In the genomic region with DNA sequence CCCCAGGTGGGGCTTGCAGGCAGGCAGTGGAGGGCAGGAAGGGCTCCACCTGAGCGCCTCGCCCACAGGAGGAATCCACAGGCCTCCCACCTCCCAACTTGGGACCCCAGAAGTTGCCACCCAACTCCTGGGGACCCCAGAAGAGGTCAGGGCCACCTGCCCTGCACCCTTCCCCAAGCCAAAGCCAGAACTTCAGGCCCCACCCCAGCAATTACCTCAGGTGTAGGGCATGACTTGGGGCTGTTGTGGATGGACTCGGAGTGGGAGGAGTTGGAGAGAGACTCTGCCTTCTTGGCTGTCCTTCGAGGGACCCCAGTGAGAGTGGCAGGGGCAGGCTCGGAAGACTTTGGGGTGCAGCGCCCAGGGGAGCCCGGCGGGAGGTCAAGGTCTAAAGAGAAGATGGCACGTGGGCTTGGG, we compare ENCODE assay signal across 10 cellular contexts. TPM values are rescaled to one million over a fixed set of nuclear protein-coding genes. Genes with fewer than 3 reads are reported as not detected.
DNase-seq lines count a peak whose midpoint lies in the region; ATAC-seq, FAIRE-seq and TF ChIP-seq lines count a peak whose summit lies in the region.
"Had no signal": no experiment of that assay in that cellular context is flagged by ENCODE, and none has a peak within 500 bp of the region (broad histone marks: within the 10 kb centered on the region; RNA-seq: fewer than 3 reads in every experiment).

No MANE protein-coding gene starts in this region.

- TF ChIP-seq POLR2A in right lobe of liver (IDR thresholded peaks at IDR 0.05): no peak
- TF ChIP-seq POLR2A in HepG2 (IDR thresholded peaks at IDR 0.05; ENCODE audit: insufficient read depth in 1 of 2, low read depth in 2 of 2, low read length in 2 of 2): no peak

- H3K4me1 ChIP-seq in right lobe of liver (no peaks in the 10 kb centered on the region), HepG2 (ENCODE audit: insufficient read depth, low read length) (peaks cover 19% of the 10 kb centered on the region; the same call in 1 of the 2 replicates)

- H3K27me3 ChIP-seq in right lobe of liver (no peaks in the 10 kb centered on the region), HepG2 (ENCODE audit: control insufficient read depth in 1 of 2, insufficient read depth in 2 of 2, low read length in 2 of 2) (peaks cover 19 to 70% of the 10 kb centered on the region in 2 experiments), WERI-Rb-1 (ENCODE audit: insufficient read depth, low read depth, severe bottlenecking) (no peaks in the 10 kb centered on the region)
- H3K27me3 ChIP-seq: stomach had no signal

- no peak overlapping the region for H2AFZ ChIP-seq in HepG2 (ENCODE audit: low read length)

- TF ChIP-seq EP300 in HepG2 (IDR thresholded peaks at IDR 0.05; ENCODE audit: low read depth in 2 of 2, low read length in 2 of 2): no peak
- no peak for TF ChIP-seq EP300 in HepG2 (CRISPR knock-in tag; IDR thresholded peaks at IDR 0.05; ENCODE audit: borderline replicate concordance)

- H3K9ac ChIP-seq in HepG2 (ENCODE audit: insufficient read depth, low read depth, low read length): no peak overlapping the region

- 40% methylated on average over 1 of the region's 9 CpGs for WGBS in right lobe of liver (ENCODE audit: insufficient coverage, low coverage, low lambda C conversion rate, missing lambda C conversion rate)
- 54% methylated on average over 7 of the region's 9 CpGs for WGBS in HepG2 (ENCODE audit: low lambda C conversion rate)

- H3K4me3 ChIP-seq in right lobe of liver (no peak overlapping the region), HepG2 (replicated peaks in 1 of 3; ENCODE audit: insufficient read depth in 1 of 3, low read depth in 2 of 3, low read length in 3 of 3) (no peak overlapping the region), WERI-Rb-1 (ENCODE audit: low read depth, low read length) (no peak overlapping the region)
- H3K4me3 ChIP-seq: stomach had no signal

- TF ChIP-seq RAD21 in HepG2 (CRISPR knock-in tag; IDR thresholded peaks at IDR 0.05): no peak

- peak overlapping the region in 2 of 5 donors; percentile 10 to 71 for H3K4me3 Mint-ChIP-seq in immature natural killer cell
- H3K4me3 Mint-ChIP-seq in osteocyte (ENCODE audit: unreplicated experiment): no peak overlapping the region

- peak; percentile 14 to 45 (median 39) for DNase-seq in right lobe of liver
- no peak for DNase-seq in HepG2 (ENCODE audit: low spot score)
- DNase-seq in WERI-Rb-1: peak; percentile 12
- DNase-seq in immature natural killer cell: no peak
- DNase-seq in AML-193 (lab: John Stamatoyannopoulos, UW): no peak
- no peak for DNase-seq in osteocyte (ENCODE audit: extremely low spot score, unreplicated experiment)

- H4K20me1 ChIP-seq in HepG2 (ENCODE audit: insufficient read depth, low read length): no peaks in the 10 kb centered on the region

- POLR2A ChIA-PET in HepG2 (lab: Yijun Ruan, JAX): interaction anchor here (1.0 to 2.6 kb wide), 8 partner anchors 10 to 98 kb away, joined by 3 to 35 read pairs (median 4); partner anchors contain the start of genes RNF43 and SUPT4H1

- H3K36me3 ChIP-seq in right lobe of liver (no peaks in the 10 kb centered on the region), HepG2 (replicated peaks in 1 of 2; ENCODE audit: control insufficient read depth in 1 of 2, insufficient read depth in 2 of 2, low read length in 2 of 2) (no peaks in the 10 kb centered on the region), WERI-Rb-1 (peaks cover 36% of the 10 kb centered on the region)

- H3K9me3 Mint-ChIP-seq in immature natural killer cell (no peaks in the 10 kb centered on the region), osteocyte (ENCODE audit: unreplicated experiment) (no peaks in the 10 kb centered on the region)

- CTCF ChIA-PET in HepG2 (lab: Yijun Ruan, JAX; ENCODE audit: low intra/inter-chr PET ratio, low total read pairs): interaction anchor here (1.5 to 5.0 kb wide), 3 partner anchors 10 to 130 kb away, joined by 9 to 121 read pairs (median 20); partner anchors contain the start of gene RNF43

- H3K9me3 ChIP-seq in right lobe of liver: no peaks in the 10 kb centered on the region
- no peaks in the 10 kb centered on the region for H3K9me3 ChIP-seq in HepG2 (ENCODE audit: low read length)
- H3K9me3 ChIP-seq in WERI-Rb-1 (ENCODE audit: severe bottlenecking): peaks cover 13% of the 10 kb centered on the region
- H3K9me3 ChIP-seq: stomach had no signal

- no peak for TF ChIP-seq CTCF in right lobe of liver (IDR thresholded peaks at IDR 0.05)
- no peak for TF ChIP-seq CTCF in HepG2 (CRISPR knock-in tag; IDR thresholded peaks at IDR 0.05)
- TF ChIP-seq CTCF in WERI-Rb-1 (IDR thresholded peaks at IDR 0.05; ENCODE audit: low read depth, low read length): no peak
- TF ChIP-seq CTCF in osteocyte (IDR thresholded peaks at IDR 0.05): no peak

- no peaks in the 10 kb centered on the region for H3K79me2 ChIP-seq in HepG2 (ENCODE audit: insufficient read depth, low read length)

- H3K4me1 Mint-ChIP-seq in immature natural killer cell: peaks cover 31 to 34% of the 10 kb centered on the region in 2 donors
- no peaks in the 10 kb centered on the region for H3K4me1 Mint-ChIP-seq in osteocyte (ENCODE audit: unreplicated experiment)

- no peak overlapping the region for H3K4me2 ChIP-seq in HepG2 (ENCODE audit: low read depth, low read length)

- H3K36me3 Mint-ChIP-seq in immature natural killer cell (peaks cover 13 to 40% (median 37%) of the 10 kb centered on the region in 3 donors), osteocyte (ENCODE audit: unreplicated experiment) (no peaks in the 10 kb centered on the region)

- no peak for FAIRE-seq in HepG2 (lab: Jason Lieb, UNC)

- H3K27ac Mint-ChIP-seq in immature natural killer cell (peak overlapping the region; percentile 65 to 95 (median 92)), osteocyte (ENCODE audit: unreplicated experiment) (no peak overlapping the region)
- H3K27ac Mint-ChIP-seq: progenitor cell of endocrine pancreas had no signal

- intact Hi-C loops in right lobe of liver (cut with DNase I): loop anchor here (5.0 kb wide), 2 partner anchors 114 to 129 kb away; no protein-coding TSS in a partner anchor
- intact Hi-C loops in HepG2 (cut with micrococcal nuclease; ENCODE audit: unreplicated experiment): no loop called here

- no peak for ATAC-seq in right lobe of liver
- no peak for ATAC-seq in HepG2
- no peak for ATAC-seq in GM19455 (IDR thresholded peaks at IDR 0.05; ENCODE audit: unreplicated experiment)
- no peak for ATAC-seq in GM18519 (IDR thresholded peaks at IDR 0.05; ENCODE audit: low FRiP score, unreplicated experiment)

- no peak overlapping the region for H3K27ac ChIP-seq in right lobe of liver
- H3K27ac ChIP-seq in HepG2 (ENCODE audit: extremely low read length, insufficient read depth, low read length): no peak overlapping the region
- peak overlapping the region; percentile 11 for H3K27ac ChIP-seq in WERI-Rb-1

- BruUV-seq in HepG2 (replicated peaks; lab: Mats Ljungman, UMichigan): no TSS peak

- H3K27me3 Mint-ChIP-seq in immature natural killer cell (ENCODE audit: low read depth in 3 of 3) (peaks cover 0 to 11% (median 8%) of the 10 kb centered on the region in 3 donors), osteocyte (ENCODE audit: unreplicated experiment) (peaks cover 8% of the 10 kb centered on the region)
- H3K27me3 Mint-ChIP-seq: progenitor cell of endocrine pancreas had no signal

- in situ Hi-C loops in HepG2 (cut with HindIII; ENCODE audit: extremely low pct_ligation_motif_present, low pct_unique_long_range_greater_than_20kb): no loop called here

RNA-seq across cellular contexts. Expression of gene TSPOAP1, which starts 10.5 kb away (rescaled TPM):
- total RNA-seq in right lobe of liver (1 to 10 TPM in 5 of 6 experiments, under 1 TPM in 1; 0.87 to 8.3 (median 3.8) TPM), HepG2 (2016; rRNA removed; fragmentation: Illumina TruSeq; extraction: Trizol) (not detected in 2 replicates), osteocyte (0.05 TPM in 1 of 2 replicates, not detected in the other)
- not detected in 2 replicates for total RNA-seq in HepG2 (2016; cell fraction: cytosol; rRNA removed; fragmentation: Illumina TruSeq; extraction: Trizol; ENCODE audit: low read depth)
- not detected in 2 replicates for total RNA-seq in HepG2 (2016; cell fraction: insoluble cytoplasmic fraction; rRNA removed; fragmentation: Illumina TruSeq; extraction: Trizol)
- total RNA-seq in HepG2 (2016; cell fraction: membrane; rRNA removed; fragmentation: Illumina TruSeq; extraction: Trizol): not detected in 2 replicates
- not detected in 2 replicates for total RNA-seq in HepG2 (2016; cell fraction: nucleus; rRNA removed; fragmentation: Illumina TruSeq; extraction: Trizol)
- polyA plus RNA-seq in HepG2 (2011; rRNA removed) (0.25 TPM in 1 of 2 replicates, not detected in the other), immature natural killer cell (10 to 100 TPM in 1 of 3 donors, 1 to 10 TPM in 2; 7.1 to 32.1 (median 8.4) TPM)
- polyA plus RNA-seq in HepG2 (2011; cell fraction: cytosol; rRNA removed): 0.03 TPM in 1 of 2 replicates, not detected in the other
- polyA plus RNA-seq in HepG2 (2011; cell fraction: nucleus; rRNA removed): 0.09 and 0.50 TPM in 2 replicates
- polyA plus RNA-seq in HepG2 (2012): 0.03 TPM in 1 of 2 replicates, not detected in the other
- polyA plus RNA-seq in HepG2 (2016; cell fraction: cytosol; fragmentation: Illumina TruSeq; extraction: Trizol; ENCODE audit: low read depth): not detected in 2 replicates
- not detected in 2 replicates for polyA plus RNA-seq in HepG2 (2016; cell fraction: insoluble cytoplasmic fraction; fragmentation: Illumina TruSeq; extraction: Trizol; ENCODE audit: low read depth)
- not detected in 2 replicates for polyA plus RNA-seq in HepG2 (2016; cell fraction: membrane; fragmentation: Illumina TruSeq; extraction: Trizol; ENCODE audit: low read depth)
- not detected in 2 replicates for polyA plus RNA-seq in HepG2 (2016; cell fraction: nucleus; fragmentation: Illumina TruSeq; extraction: Trizol; ENCODE audit: insufficient read depth, low read depth)
- 0.26 TPM in 1 of 2 replicates, not detected in the other for polyA minus RNA-seq in HepG2 (2011; rRNA and poly(A)+ RNA removed; ENCODE audit: low replicate concordance)
- polyA minus RNA-seq in HepG2 (2011; cell fraction: cytosol; rRNA and poly(A)+ RNA removed): not detected in 2 replicates
- under 0.01 TPM in 1 of 2 replicates, not detected in the other for polyA minus RNA-seq in HepG2 (2011; cell fraction: nucleus; rRNA and poly(A)+ RNA removed)

RNA-seq across cellular contexts. Expression of gene SUPT4H1, which starts 33.9 kb away (rescaled TPM):
- 10 to 100 TPM; 24.8 to 50.9 (median 37.0) TPM for total RNA-seq in right lobe of liver
- 155 and 252 TPM in 2 replicates for total RNA-seq in HepG2 (2016; rRNA removed; fragmentation: Illumina TruSeq; extraction: Trizol)
- total RNA-seq in HepG2 (2016; cell fraction: cytosol; rRNA removed; fragmentation: Illumina TruSeq; extraction: Trizol; ENCODE audit: low read depth): 72.2 and 76.4 TPM in 2 replicates
- 169 and 290 TPM in 2 replicates for total RNA-seq in HepG2 (2016; cell fraction: insoluble cytoplasmic fraction; rRNA removed; fragmentation: Illumina TruSeq; extraction: Trizol)
- 130 and 134 TPM in 2 replicates for total RNA-seq in HepG2 (2016; cell fraction: membrane; rRNA removed; fragmentation: Illumina TruSeq; extraction: Trizol)
- total RNA-seq in HepG2 (2016; cell fraction: nucleus; rRNA removed; fragmentation: Illumina TruSeq; extraction: Trizol): 74.4 and 75.7 TPM in 2 replicates
- polyA plus RNA-seq in HepG2 (2011; rRNA removed): 231 and 244 TPM in 2 replicates
- 148 and 229 TPM in 2 replicates for polyA plus RNA-seq in HepG2 (2011; cell fraction: cytosol; rRNA removed)
- polyA plus RNA-seq in HepG2 (2011; cell fraction: nucleus; rRNA removed): 65.5 and 71.0 TPM in 2 replicates
- polyA plus RNA-seq in HepG2 (2012): 227 and 249 TPM in 2 replicates
- polyA plus RNA-seq in HepG2 (2016; cell fraction: cytosol; fragmentation: Illumina TruSeq; extraction: Trizol; ENCODE audit: low read depth): 105 and 107 TPM in 2 replicates
- polyA plus RNA-seq in HepG2 (2016; cell fraction: insoluble cytoplasmic fraction; fragmentation: Illumina TruSeq; extraction: Trizol; ENCODE audit: low read depth): 309 and 341 TPM in 2 replicates
- polyA plus RNA-seq in HepG2 (2016; cell fraction: membrane; fragmentation: Illumina TruSeq; extraction: Trizol; ENCODE audit: low read depth): 144 and 156 TPM in 2 replicates
- polyA plus RNA-seq in HepG2 (2016; cell fraction: nucleus; fragmentation: Illumina TruSeq; extraction: Trizol; ENCODE audit: insufficient read depth, low read depth): 164 and 191 TPM in 2 replicates
- 68.7 and 109 TPM in 2 replicates for polyA minus RNA-seq in HepG2 (2011; rRNA and poly(A)+ RNA removed; ENCODE audit: low replicate concordance)
- 45.1 and 56.8 TPM in 2 replicates for polyA minus RNA-seq in HepG2 (2011; cell fraction: cytosol; rRNA and poly(A)+ RNA removed)
- 51.9 and 61.5 TPM in 2 replicates for polyA minus RNA-seq in HepG2 (2011; cell fraction: nucleus; rRNA and poly(A)+ RNA removed)
- 100 to 1,000 TPM; 133 to 170 (median 136) TPM for polyA plus RNA-seq in immature natural killer cell
- total RNA-seq in osteocyte: 77.0 and 80.6 TPM in 2 replicates

RNA-seq across cellular contexts. Expression of gene MPO, which starts 37.3 kb away (rescaled TPM):
- total RNA-seq in right lobe of liver: 1 to 10 TPM in 2 of 6 experiments, under 1 TPM in 2, not detected in 2; 0.26 to 4.2 (median 1.9) TPM
- total RNA-seq in HepG2 (2016; rRNA removed; fragmentation: Illumina TruSeq; extraction: Trizol): not detected in 2 replicates
- not detected in 2 replicates for total RNA-seq in HepG2 (2016; cell fraction: cytosol; rRNA removed; fragmentation: Illumina TruSeq; extraction: Trizol; ENCODE audit: low read depth)
- not detected in 2 replicates for total RNA-seq in HepG2 (2016; cell fraction: insoluble cytoplasmic fraction; rRNA removed; fragmentation: Illumina TruSeq; extraction: Trizol)
- not detected in 2 replicates for total RNA-seq in HepG2 (2016; cell fraction: membrane; rRNA removed; fragmentation: Illumina TruSeq; extraction: Trizol)
- not detected in 2 replicates for total RNA-seq in HepG2 (2016; cell fraction: nucleus; rRNA removed; fragmentation: Illumina TruSeq; extraction: Trizol)
- polyA plus RNA-seq in HepG2 (2011; rRNA removed): not detected in 2 replicates
- polyA plus RNA-seq in HepG2 (2011; cell fraction: cytosol; rRNA removed): not detected in 2 replicates
- polyA plus RNA-seq in HepG2 (2011; cell fraction: nucleus; rRNA removed): 0.06 and 0.09 TPM in 2 replicates
- polyA plus RNA-seq in HepG2 (2012): not detected in 2 replicates
- polyA plus RNA-seq in HepG2 (2016; cell fraction: cytosol; fragmentation: Illumina TruSeq; extraction: Trizol; ENCODE audit: low read depth): not detected in 2 replicates
- not detected in 2 replicates for polyA plus RNA-seq in HepG2 (2016; cell fraction: insoluble cytoplasmic fraction; fragmentation: Illumina TruSeq; extraction: Trizol; ENCODE audit: low read depth)
- not detected in 2 replicates for polyA plus RNA-seq in HepG2 (2016; cell fraction: membrane; fragmentation: Illumina TruSeq; extraction: Trizol; ENCODE audit: low read depth)
- not detected in 2 replicates for polyA plus RNA-seq in HepG2 (2016; cell fraction: nucleus; fragmentation: Illumina TruSeq; extraction: Trizol; ENCODE audit: insufficient read depth, low read depth)
- not detected in 2 replicates for polyA minus RNA-seq in HepG2 (2011; rRNA and poly(A)+ RNA removed; ENCODE audit: low replicate concordance)
- polyA minus RNA-seq in HepG2 (2011; cell fraction: cytosol; rRNA and poly(A)+ RNA removed): not detected in 2 replicates
- not detected in 2 replicates for polyA minus RNA-seq in HepG2 (2011; cell fraction: nucleus; rRNA and poly(A)+ RNA removed)
- polyA plus RNA-seq in immature natural killer cell: not detected
- not detected in 2 replicates for total RNA-seq in osteocyte
- total RNA-seq: progenitor cell of endocrine pancreas had no signal

Comparison
In these comparisons a context has a peak if more than half of its experiments do, and no peak if none do; other contexts are left out.
1. DNase-seq: peak in right lobe of liver (3 of 3) and WERI-Rb-1 (single experiment); none in HepG2 (single experiment), immature natural killer cell (0 of 3), AML-193 (0 of 2) and osteocyte (single experiment).